ENCODE assay signal across 16 cellular contexts in genomic region chr2:23903034-23903433, GRCh38. TPM values are rescaled to one million over a fixed set of nuclear protein-coding genes. Genes with fewer than 3 reads are reported as not detected.
A peak's percentile ranks its signal among the peaks of the same experiment; 100 is the strongest.
DNase-seq lines count a peak whose midpoint lies in the region; ATAC-seq and TF ChIP-seq lines count a peak whose summit lies in the region.
"Had no signal": no experiment of that assay in that cellular context is flagged by ENCODE, and none has a peak within 500 bp of the region (broad histone marks: within the 10 kb centered on the region; RNA-seq: fewer than 3 reads in every experiment).

No MANE protein-coding gene starts in this region.

- no TSS peak for BruUV-seq in PC-3 (replicated peaks; lab: Mats Ljungman, UMichigan)

- H3F3A ChIP-seq in PC-3 (ENCODE audit: low read length, unreplicated experiment), result peaks cover 3% of the 10 kb centered on the region

- H3K27me3 ChIP-seq in PC-3 (ENCODE audit: low read length) (no peaks in the 10 kb centered on the region), esophagus muscularis mucosa (no peaks in the 10 kb centered on the region), suprapubic skin (no peaks in the 10 kb centered on the region)
- H3K27me3 ChIP-seq: BE2C had no signal

- peaks cover 0 to 3% (median 0%) of the 10 kb centered on the region in 3 donors for H3K27me3 Mint-ChIP-seq in CD14-positive monocyte (ENCODE audit: low read depth in 3 of 3)
- H3K27me3 Mint-ChIP-seq: CD4-positive, alpha-beta memory T cell had no signal

- CTCF ChIA-PET in PC-3 (lab: Charles Lee), result no interaction called here

- peak overlapping the region; percentile 97 for H3K27ac ChIP-seq in PC-3 (ENCODE audit: low read length)
- peak overlapping the region; percentile 25 to 50 (median 36) for H3K27ac ChIP-seq in esophagus muscularis mucosa (replicated peaks in 1 of 4)
- peak overlapping the region; percentile 75 for H3K27ac ChIP-seq in suprapubic skin

- H3K27ac Mint-ChIP-seq in CD14-positive monocyte, result peak overlapping the region in 4 of 7 donors; percentile 63 to 89 (median 77)

- H3K4me1 ChIP-seq in PC-3 (ENCODE audit: insufficient read depth, low read length), result peaks cover 29% of the 10 kb centered on the region
- peaks cover 15 to 64% (median 56%) of the 10 kb centered on the region in 4 donors for H3K4me1 ChIP-seq in esophagus muscularis mucosa
- peaks cover 45% of the 10 kb centered on the region for H3K4me1 ChIP-seq in suprapubic skin
- H3K4me1 ChIP-seq: BE2C had no signal

- no peak overlapping the region for H3K4me3 Mint-ChIP-seq in CD14-positive monocyte
- H3K4me3 Mint-ChIP-seq: CD4-positive, alpha-beta memory T cell had no signal

- peaks cover 57% of the 10 kb centered on the region for H3K79me2 ChIP-seq in PC-3 (ENCODE audit: low read length)

- H3K36me3 ChIP-seq in PC-3 (ENCODE audit: low read depth, low read length) (no peaks in the 10 kb centered on the region), esophagus muscularis mucosa (no peaks in the 10 kb centered on the region), suprapubic skin (no peaks in the 10 kb centered on the region)
- H3K36me3 ChIP-seq: BE2C, HAP-1 had no signal

- peaks cover 0 to 4% (median 2%) of the 10 kb centered on the region in 7 donors for H3K9me3 Mint-ChIP-seq in CD14-positive monocyte
- H3K9me3 Mint-ChIP-seq: CD4-positive, alpha-beta memory T cell had no signal

- TF ChIP-seq POLR2A in esophagus muscularis mucosa (IDR thresholded peaks at IDR 0.05; ENCODE audit: low read depth), result no peak
- TF ChIP-seq POLR2A in suprapubic skin (IDR thresholded peaks at IDR 0.05), result no peak

- H3K9me2 ChIP-seq in PC-3 (replicated peaks; ENCODE audit: low read length), result no peaks in the 10 kb centered on the region

- no peak overlapping the region for H2AFZ ChIP-seq in PC-3 (ENCODE audit: low read length)

- WGBS in esophagus muscularis mucosa, result 87% methylated on average over 2 of the region's 2 CpGs
- WGBS in suprapubic skin, result 91% methylated on average over 2 of the region's 2 CpGs

- no peak for DNase-seq in CD14-positive monocyte (ENCODE audit: low spot score)
- DNase-seq in PC-3, result no peak
- DNase-seq in esophagus muscularis mucosa (ENCODE audit: extremely low spot score), result no peak
- DNase-seq in suprapubic skin (ENCODE audit: low spot score in 2 of 2), result no peak
- DNase-seq in NCI-H187 (lab: John Stamatoyannopoulos, UW), result no peak
- no peak for DNase-seq in COLO829 (ENCODE audit: low spot score)
- no peak for DNase-seq in Right ventricle myocardium inferior (ENCODE audit: missing footprints)
- DNase-seq: ACHN; BE2C; C1 segment of cervical spinal cord; Calu3; CD4-positive, alpha-beta memory T cell; DMS79 treated with DMSO at 0.1 percent for 48 hours; KG1 had no signal

- H4K20me1 ChIP-seq in PC-3 (ENCODE audit: low read length), result no peaks in the 10 kb centered on the region

- TF ChIP-seq EP300 in esophagus muscularis mucosa (IDR thresholded peaks at IDR 0.05) (no peak), suprapubic skin (IDR thresholded peaks at IDR 0.05) (no peak)

- H3K36me3 Mint-ChIP-seq in CD14-positive monocyte, result peaks cover 0 to 7% of the 10 kb centered on the region in 2 donors
- H3K36me3 Mint-ChIP-seq: CD4-positive, alpha-beta memory T cell had no signal

- H3K9ac ChIP-seq in PC-3 (ENCODE audit: low read length), result no peak overlapping the region

- peak overlapping the region; percentile 84; the same call in 1 of the 2 replicates for H3K4me2 ChIP-seq in PC-3 (ENCODE audit: low read length)

- intact Hi-C loops in CD14-positive monocyte (cut with micrococcal nuclease), result no loop called here
- intact Hi-C loops in PC-3 (cut with micrococcal nuclease), result no loop called here
- intact Hi-C loops in esophagus muscularis mucosa (cut with DNase I), result no loop called here
- intact Hi-C loops in Right ventricle myocardium inferior (cut with DNase I), result no loop called here

- H3K4me1 Mint-ChIP-seq in CD14-positive monocyte, result peaks cover 48% of the 10 kb centered on the region

- TF ChIP-seq CTCF in CD14-positive monocyte (IDR thresholded peaks at IDR 0.05) (no peak), PC-3 (conservative IDR thresholded peaks at IDR 0.05; ENCODE audit: low read depth, low read length) (no peak), esophagus muscularis mucosa (IDR thresholded peaks at IDR 0.05) (no peak), suprapubic skin (IDR thresholded peaks at IDR 0.05) (no peak)

- H3K9me3 ChIP-seq in PC-3 (ENCODE audit: low read length), result no peaks in the 10 kb centered on the region
- H3K9me3 ChIP-seq in esophagus muscularis mucosa, result no peaks in the 10 kb centered on the region
- no peaks in the 10 kb centered on the region for H3K9me3 ChIP-seq in suprapubic skin
- H3K9me3 ChIP-seq: BE2C, HAP-1 had no signal

- no peak overlapping the region for H3K4me3 ChIP-seq in PC-3 (ENCODE audit: low read length)
- H3K4me3 ChIP-seq in esophagus muscularis mucosa, result no peak overlapping the region
- H3K4me3 ChIP-seq in suprapubic skin, result no peak overlapping the region
- H3K4me3 ChIP-seq: HAP-1 had no signal

- ATAC-seq in PC-3 (no peak), Right ventricle myocardium inferior (no peak), GM18498 (IDR thresholded peaks at IDR 0.05; ENCODE audit: unreplicated experiment) (no peak)

- POLR2A ChIA-PET in PC-3 (lab: Charles Lee; ENCODE audit: unreplicated experiment), result no interaction called here

RNA-seq across cellular contexts. Expression of gene ATAD2B, which starts 23.9 kb away (rescaled TPM):
- 10 to 100 TPM in 1 of 2 donors, 1 to 10 TPM in 1; 4.9 to 12.1 TPM for polyA plus RNA-seq in CD14-positive monocyte
- total RNA-seq in PC-3 (2014; rRNA removed) (8.6 TPM in 2 replicates), esophagus muscularis mucosa (10 to 100 TPM in 3 of 4 donors, 1 to 10 TPM in 1; 8.0 to 17.4 (median 13.5) TPM), suprapubic skin (10 to 100 TPM; 28.8 to 81.9 (median 31.8) TPM), Right ventricle myocardium inferior (6.9 TPM)

RNA-seq across cellular contexts. Expression of gene UBXN2A, which starts 37.2 kb away (rescaled TPM):
- polyA plus RNA-seq in CD14-positive monocyte, result 1 to 10 TPM; 5.5 to 6.8 TPM
- total RNA-seq in PC-3 (2014; rRNA removed) (14.2 and 15.4 TPM in 2 replicates), esophagus muscularis mucosa (10 to 100 TPM; 17.1 to 23.4 (median 20.3) TPM), suprapubic skin (10 to 100 TPM in 3 of 4 donors, 1 to 10 TPM in 1; 10.0 to 15.1 (median 12.1) TPM), Right ventricle myocardium inferior (21.2 TPM)

Comparison
In these comparisons a context has a peak if more than half of its experiments do, and no peak if none do; other contexts are left out.
1. H3K27ac ChIP-seq: peak in every context shown above with its lines; median percentile 97 in PC-3; 75 in suprapubic skin; 36 in esophagus muscularis mucosa.